ENCODE assay signal across 14 cellular contexts in genomic region chr2:190859347-190860297, GRCh38. TPM values are rescaled to one million over a fixed set of nuclear protein-coding genes. Genes with fewer than 3 reads are reported as not detected.
A peak's percentile ranks its signal among the peaks of the same experiment; 100 is the strongest.
DNase-seq lines count a peak whose midpoint lies in the region; ATAC-seq and TF ChIP-seq lines count a peak whose summit lies in the region.
"Had no signal": no experiment of that assay in that cellular context is flagged by ENCODE, and none has a peak within 500 bp of the region (broad histone marks: within the 10 kb centered on the region; RNA-seq: fewer than 3 reads in every experiment).

No MANE protein-coding gene starts in this region.

- H3K4me1 ChIP-seq in suprapubic skin, result peaks cover 2% of the 10 kb centered on the region

- H3K36me3 ChIP-seq in suprapubic skin, result no peaks in the 10 kb centered on the region

- peak overlapping the region in 2 of 3 experiments; percentile 21 to 69 for H3K27ac Mint-ChIP-seq in nephron
- H3K27ac Mint-ChIP-seq: activated CD8-positive, alpha-beta memory T cell treated with anti-CD3 and anti-CD28 coated beads, Interleukin-2, amount 10 ng/mL, durations not matched to agents 7 days and 5 days had no signal

- H3K4me3 Mint-ChIP-seq in nephron, result no peak overlapping the region
- H3K4me3 Mint-ChIP-seq: activated CD8-positive, alpha-beta memory T cell treated with anti-CD3 and anti-CD28 coated beads, Interleukin-2, amount 10 ng/mL, durations not matched to agents 7 days and 5 days had no signal

- H3K4me1 Mint-ChIP-seq in nephron, result peaks cover 35% of the 10 kb centered on the region

- H3K9me3 Mint-ChIP-seq in nephron, result no peaks in the 10 kb centered on the region

- no peak for TF ChIP-seq POLR2A in suprapubic skin (IDR thresholded peaks at IDR 0.05)

- no peaks in the 10 kb centered on the region for H3K27me3 Mint-ChIP-seq in nephron (ENCODE audit: low read depth)
- H3K27me3 Mint-ChIP-seq: activated CD8-positive, alpha-beta memory T cell treated with anti-CD3 and anti-CD28 coated beads, Interleukin-2, amount 10 ng/mL, durations not matched to agents 7 days and 5 days had no signal

- no peak for TF ChIP-seq EP300 in suprapubic skin (IDR thresholded peaks at IDR 0.05)

- 53% methylated on average over 6 of the region's 6 CpGs for WGBS in suprapubic skin

- no peaks in the 10 kb centered on the region for H3K27me3 ChIP-seq in suprapubic skin

- no peaks in the 10 kb centered on the region for H3K36me3 Mint-ChIP-seq in nephron (ENCODE audit: low read depth)

- TF ChIP-seq CTCF in AG10803 (conservative IDR thresholded peaks at IDR 0.05; ENCODE audit: low read length), result no peak
- TF ChIP-seq CTCF in coronary artery (IDR thresholded peaks at IDR 0.05), result no peak
- TF ChIP-seq CTCF in nephron (IDR thresholded peaks at IDR 0.05; ENCODE audit: unreplicated experiment in 3 of 3), result no peak
- no peak for TF ChIP-seq CTCF in suprapubic skin (IDR thresholded peaks at IDR 0.05)

- DNase-seq in AG10803 (ENCODE audit: low read depth), result peak; percentile 89
- peak; percentile 75 for DNase-seq in M059J (ENCODE audit: low read depth)
- DNase-seq in coronary artery (ENCODE audit: low spot score), result no peak
- no peak for DNase-seq in central memory CD4-positive, alpha-beta T cell
- DNase-seq in suprapubic skin (ENCODE audit: low spot score in 2 of 2), result no peak
- DNase-seq in epidermal melanocyte (ENCODE audit: insufficient read length, low spot score), result no peak
- DNase-seq: activated CD8-positive, alpha-beta memory T cell treated with anti-CD3 and anti-CD28 coated beads, Interleukin-2, amount 10 ng/mL, durations not matched to agents 7 days and 5 days; anterior cingulate cortex; left ventricle myocardium superior; NCI-H510A treated with DMSO at 0.1 percent for 48 hours; SW 1271 had no signal

- peak overlapping the region; percentile 20 for H3K4me3 ChIP-seq in AG10803 (ENCODE audit: low read length)
- H3K4me3 ChIP-seq in coronary artery, result no peak overlapping the region
- H3K4me3 ChIP-seq in suprapubic skin, result no peak overlapping the region
- H3K4me3 ChIP-seq: GM12878 had no signal

- no peaks in the 10 kb centered on the region for H3K9me3 ChIP-seq in suprapubic skin

- H3K27ac ChIP-seq in coronary artery (peak overlapping the region; percentile 48 to 81), suprapubic skin (no peak overlapping the region)

- ATAC-seq in GM21423 (IDR thresholded peaks at IDR 0.05; ENCODE audit: unreplicated experiment), result no peak
- ATAC-seq: activated CD8-positive, alpha-beta memory T cell treated with anti-CD3 and anti-CD28 coated beads, Interleukin-2, amount 10 ng/mL, durations not matched to agents 7 days and 5 days; GM12878; left ventricle myocardium superior had no signal

RNA-seq across cellular contexts. Expression of gene GLS, which starts 21.0 kb away (rescaled TPM):
- total RNA-seq in M059J (2014; rRNA removed; shearing (Covaris generic)), result 87.7 and 89.5 TPM in 2 replicates
- 100 to 1,000 TPM in 1 of 4 donors, 10 to 100 TPM in 3; 60.6 to 128 (median 75.7) TPM for total RNA-seq in suprapubic skin

Comparison
In these comparisons a context has a peak if more than half of its experiments do, and no peak if none do; other contexts are left out.
1. DNase-seq: peak in AG10803 (single experiment) and M059J (single experiment); none in coronary artery (single experiment), central memory CD4-positive, alpha-beta T cell (single experiment), suprapubic skin (0 of 2) and epidermal melanocyte (single experiment).